Comparison of ENCODE assay signal across 15 cellular contexts in genomic region chr4:61549356-61549755, GRCh38.
A peak's percentile ranks its signal among the peaks of the same experiment; 100 is the strongest.
DNase-seq lines count a peak whose midpoint lies in the region; ATAC-seq and TF ChIP-seq lines count a peak whose summit lies in the region.
"Had no signal": no experiment of that assay in that cellular context is flagged by ENCODE, and none has a peak within 500 bp of the region (broad histone marks: within the 10 kb centered on the region; RNA-seq: fewer than 3 reads in every experiment).

No MANE protein-coding gene starts in this region.

- no peak for TF ChIP-seq CTCF in GM23338 (conservative IDR thresholded peaks at IDR 0.05; ENCODE audit: low read depth in 2 of 2)
- TF ChIP-seq CTCF in epithelial cell of esophagus (IDR thresholded peaks at IDR 0.05; ENCODE audit: insufficient read depth, low read depth, low read length, missing control alignments): no peak
- no peak for TF ChIP-seq CTCF in smooth muscle cell (IDR thresholded peaks at IDR 0.05; ENCODE audit: borderline replicate concordance, insufficient read depth, poor library complexity, severe bottlenecking)
- no peak for TF ChIP-seq CTCF in MM.1S (IDR thresholded peaks at IDR 0.05; ENCODE audit: low read length)

- H3F3A ChIP-seq in GM23338 (replicated peaks; ENCODE audit: low read depth) (no peaks in the 10 kb centered on the region), smooth muscle cell (ENCODE audit: low read depth) (peaks cover 22% of the 10 kb centered on the region), MM.1S (ENCODE audit: insufficient read depth, low read length) (no peaks in the 10 kb centered on the region)

- H3K36me3 ChIP-seq in GM23338 (ENCODE audit: insufficient read depth): no peaks in the 10 kb centered on the region
- H3K36me3 ChIP-seq in adipocyte (ENCODE audit: control insufficient read depth, insufficient read depth, low read length, severe bottlenecking): no peaks in the 10 kb centered on the region
- no peaks in the 10 kb centered on the region for H3K36me3 ChIP-seq in smooth muscle cell (ENCODE audit: low read depth)
- no peaks in the 10 kb centered on the region for H3K36me3 ChIP-seq in MM.1S (replicated peaks; ENCODE audit: insufficient read depth, low read length)

- 80% methylated on average over 2 of the region's 2 CpGs for WGBS in smooth muscle cell (ENCODE audit: low lambda C conversion rate)

- no peak for ATAC-seq in GM23338
- ATAC-seq in HG03432 (IDR thresholded peaks at IDR 0.05; ENCODE audit: unreplicated experiment): no peak
- ATAC-seq: GM12878, HCT116 had no signal

- DNase-seq in GM23338 (ENCODE audit: low spot score): no peak
- peak; percentile 16 for DNase-seq in adipocyte (ENCODE audit: low read depth)
- DNase-seq in epithelial cell of esophagus (ENCODE audit: low read depth): peak; percentile 32
- no peak for DNase-seq in smooth muscle cell (lab: John Stamatoyannopoulos, UW; ENCODE audit: unreplicated experiment)
- no peak for DNase-seq in NCI-H1436 treated with DMSO at 0.1 percent for 48 hours (lab: John Stamatoyannopoulos, UW)
- no peak for DNase-seq in MM.1S
- DNase-seq: C1 segment of cervical spinal cord; CD4-positive, alpha-beta T cell; DMS79; GOT3 had no signal

- peaks cover 13% of the 10 kb centered on the region; the same call in 2 of the 3 replicates for H3K4me1 Mint-ChIP-seq in GM23338
- H3K4me1 Mint-ChIP-seq: B cell had no signal

- no peaks in the 10 kb centered on the region for H4K20me1 ChIP-seq in GM23338 (replicated peaks; ENCODE audit: insufficient read depth)
- H4K20me1 ChIP-seq in smooth muscle cell (ENCODE audit: low read depth): no peaks in the 10 kb centered on the region
- H4K20me1 ChIP-seq in MM.1S (ENCODE audit: insufficient read depth, low read length): no peaks in the 10 kb centered on the region

- no peaks in the 10 kb centered on the region for H3K36me3 Mint-ChIP-seq in GM23338 (ENCODE audit: low read depth)

- H3K27ac ChIP-seq in GM23338 (ENCODE audit: low read depth): no peak overlapping the region
- peak overlapping the region; percentile 72 for H3K27ac ChIP-seq in smooth muscle cell (ENCODE audit: low read depth)
- H3K27ac ChIP-seq in MM.1S (ENCODE audit: low read length): no peak overlapping the region
- H3K27ac ChIP-seq: HL-60 had no signal

- H3K4me2 ChIP-seq in GM23338 (no peak overlapping the region), smooth muscle cell (peak overlapping the region; percentile 25), MM.1S (ENCODE audit: low read depth, low read length) (no peak overlapping the region)

- H2AFZ ChIP-seq in GM23338 (no peak overlapping the region), smooth muscle cell (ENCODE audit: low read depth) (no peak overlapping the region), MM.1S (ENCODE audit: low read length) (no peak overlapping the region)

- H3K27me3 Mint-ChIP-seq in GM23338 (ENCODE audit: insufficient read depth, low read depth, poor library complexity): peaks cover 2% of the 10 kb centered on the region
- H3K27me3 Mint-ChIP-seq: B cell; CD4-positive, alpha-beta T cell had no signal

- H3K9me2 ChIP-seq in GM23338 (ENCODE audit: insufficient read depth) (no peaks in the 10 kb centered on the region), MM.1S (replicated peaks; ENCODE audit: insufficient read depth, low read length) (no peaks in the 10 kb centered on the region)

- no peaks in the 10 kb centered on the region; the same call in 2 of the 3 replicates for H3K9me3 Mint-ChIP-seq in GM23338

- no peak overlapping the region for H3K4me3 Mint-ChIP-seq in GM23338
- H3K4me3 Mint-ChIP-seq: B cell; CD4-positive, alpha-beta T cell had no signal

- H3K79me2 ChIP-seq in GM23338 (replicated peaks; ENCODE audit: insufficient read depth) (no peaks in the 10 kb centered on the region), smooth muscle cell (ENCODE audit: low read depth) (no peaks in the 10 kb centered on the region), MM.1S (ENCODE audit: low read length) (no peaks in the 10 kb centered on the region)

- H3K9ac ChIP-seq in adipocyte (ENCODE audit: low read length) (no peak overlapping the region), smooth muscle cell (ENCODE audit: low read depth) (no peak overlapping the region), MM.1S (ENCODE audit: low read length) (no peak overlapping the region)

- H3K4me1 ChIP-seq in GM23338 (ENCODE audit: insufficient read depth): 0 out of 2 replicates have a peak, but pooled peaks cover under 1% of the 10 kb centered on the region
- no peaks in the 10 kb centered on the region for H3K4me1 ChIP-seq in adipocyte (ENCODE audit: control insufficient read depth, insufficient read depth, low read length)
- peaks cover 18% of the 10 kb centered on the region for H3K4me1 ChIP-seq in smooth muscle cell (ENCODE audit: low read depth)
- H3K4me1 ChIP-seq in MM.1S (ENCODE audit: low read length): no peaks in the 10 kb centered on the region

- peak overlapping the region; percentile 93 for H3K27ac Mint-ChIP-seq in GM23338
- H3K27ac Mint-ChIP-seq: B cell; CD4-positive, alpha-beta T cell had no signal

- no peaks in the 10 kb centered on the region for H3K27me3 ChIP-seq in GM23338 (ENCODE audit: insufficient read depth)
- no peaks in the 10 kb centered on the region for H3K27me3 ChIP-seq in adipocyte (replicated peaks; ENCODE audit: control insufficient read depth, insufficient read depth, low read length)
- H3K27me3 ChIP-seq in smooth muscle cell (ENCODE audit: low read depth): no peaks in the 10 kb centered on the region
- H3K27me3 ChIP-seq in MM.1S (replicated peaks; ENCODE audit: insufficient read depth, low read length): no peaks in the 10 kb centered on the region

- no peak overlapping the region for H3K4me3 ChIP-seq in GM23338
- no peak overlapping the region for H3K4me3 ChIP-seq in adipocyte (ENCODE audit: low read length)
- H3K4me3 ChIP-seq in epithelial cell of esophagus (ENCODE audit: low read length): no peak overlapping the region
- no peak overlapping the region for H3K4me3 ChIP-seq in smooth muscle cell
- H3K4me3 ChIP-seq in MM.1S (ENCODE audit: low read length): no peak overlapping the region
- H3K4me3 ChIP-seq: GM12878 had no signal

- H3K9me3 ChIP-seq in adipocyte (ENCODE audit: control insufficient read depth, low read length) (no peaks in the 10 kb centered on the region), smooth muscle cell (replicated peaks; ENCODE audit: low read depth) (no peaks in the 10 kb centered on the region), MM.1S (replicated peaks; ENCODE audit: insufficient read depth, low read length) (no peaks in the 10 kb centered on the region)

TF ChIP-seq in GM23338, 12 proteins besides CTCF, POLR2A, EP300 and RAD21:
- TF ChIP-seq POLR2AphosphoS5 (IDR thresholded peaks at IDR 0.05; ENCODE audit: low read depth) (no peak), CREB1 (CRISPR knock-in tag; IDR thresholded peaks at IDR 0.05; ENCODE audit: low read depth) (no peak), NANOG (IDR thresholded peaks at IDR 0.05; ENCODE audit: borderline replicate concordance) (no peak), STAT1 (IDR thresholded peaks at IDR 0.05; ENCODE audit: unreplicated experiment) (no peak), ZNF114 (CRISPR knock-in tag; IDR thresholded peaks at IDR 0.05) (no peak), JUNB (IDR thresholded peaks at IDR 0.05; ENCODE audit: unreplicated experiment) (no peak), ZNF331 (CRISPR knock-in tag; IDR thresholded peaks at IDR 0.05; ENCODE audit: low read depth) (no peak), EZH2phosphoT487 (IDR thresholded peaks at IDR 0.05; ENCODE audit: unreplicated experiment) (no peak), EZH2 (IDR thresholded peaks at IDR 0.05; ENCODE audit: low read depth, unreplicated experiment) (no peak)
- TF ChIP-seq, protein P1, sequence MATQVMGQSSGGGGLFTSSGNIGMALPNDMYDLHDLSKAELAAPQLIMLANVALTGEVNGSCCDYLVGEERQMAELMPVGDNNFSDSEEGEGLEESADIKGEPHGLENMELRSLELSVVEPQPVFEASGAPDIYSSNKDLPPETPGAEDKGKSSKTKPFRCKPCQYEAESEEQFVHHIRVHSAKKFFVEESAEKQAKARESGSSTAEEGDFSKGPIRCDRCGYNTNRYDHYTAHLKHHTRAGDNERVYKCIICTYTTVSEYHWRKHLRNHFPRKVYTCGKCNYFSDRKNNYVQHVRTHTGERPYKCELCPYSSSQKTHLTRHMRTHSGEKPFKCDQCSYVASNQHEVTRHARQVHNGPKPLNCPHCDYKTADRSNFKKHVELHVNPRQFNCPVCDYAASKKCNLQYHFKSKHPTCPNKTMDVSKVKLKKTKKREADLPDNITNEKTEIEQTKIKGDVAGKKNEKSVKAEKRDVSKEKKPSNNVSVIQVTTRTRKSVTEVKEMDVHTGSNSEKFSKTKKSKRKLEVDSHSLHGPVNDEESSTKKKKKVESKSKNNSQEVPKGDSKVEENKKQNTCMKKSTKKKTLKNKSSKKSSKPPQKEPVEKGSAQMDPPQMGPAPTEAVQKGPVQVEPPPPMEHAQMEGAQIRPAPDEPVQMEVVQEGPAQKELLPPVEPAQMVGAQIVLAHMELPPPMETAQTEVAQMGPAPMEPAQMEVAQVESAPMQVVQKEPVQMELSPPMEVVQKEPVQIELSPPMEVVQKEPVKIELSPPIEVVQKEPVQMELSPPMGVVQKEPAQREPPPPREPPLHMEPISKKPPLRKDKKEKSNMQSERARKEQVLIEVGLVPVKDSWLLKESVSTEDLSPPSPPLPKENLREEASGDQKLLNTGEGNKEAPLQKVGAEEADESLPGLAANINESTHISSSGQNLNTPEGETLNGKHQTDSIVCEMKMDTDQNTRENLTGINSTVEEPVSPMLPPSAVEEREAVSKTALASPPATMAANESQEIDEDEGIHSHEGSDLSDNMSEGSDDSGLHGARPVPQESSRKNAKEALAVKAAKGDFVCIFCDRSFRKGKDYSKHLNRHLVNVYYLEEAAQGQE (IDR thresholded peaks at IDR 0.05; ENCODE audit: unreplicated experiment): no peak
- TF ChIP-seq, protein P2, sequence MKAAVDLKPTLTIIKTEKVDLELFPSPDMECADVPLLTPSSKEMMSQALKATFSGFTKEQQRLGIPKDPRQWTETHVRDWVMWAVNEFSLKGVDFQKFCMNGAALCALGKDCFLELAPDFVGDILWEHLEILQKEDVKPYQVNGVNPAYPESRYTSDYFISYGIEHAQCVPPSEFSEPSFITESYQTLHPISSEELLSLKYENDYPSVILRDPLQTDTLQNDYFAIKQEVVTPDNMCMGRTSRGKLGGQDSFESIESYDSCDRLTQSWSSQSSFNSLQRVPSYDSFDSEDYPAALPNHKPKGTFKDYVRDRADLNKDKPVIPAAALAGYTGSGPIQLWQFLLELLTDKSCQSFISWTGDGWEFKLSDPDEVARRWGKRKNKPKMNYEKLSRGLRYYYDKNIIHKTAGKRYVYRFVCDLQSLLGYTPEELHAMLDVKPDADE (IDR thresholded peaks at IDR 0.05): no peak

Comparison
In these comparisons a context has a peak if more than half of its experiments do, and no peak if none do; other contexts are left out.
1. DNase-seq: peak in adipocyte (single experiment) and epithelial cell of esophagus (single experiment); none in GM23338 (single experiment), smooth muscle cell (single experiment), NCI-H1436 treated with DMSO at 0.1 percent for 48 hours (single experiment) and MM.1S (single experiment).